8 cellular contexts compared by ENCODE assay signal in genomic region chr20:35739294-35740163, GRCh38. TPM values are rescaled to one million over a fixed set of nuclear protein-coding genes. Genes with fewer than 3 reads are reported as not detected.
DNase-seq lines count a peak whose midpoint lies in the region; ATAC-seq, FAIRE-seq and TF ChIP-seq lines count a peak whose summit lies in the region.

No MANE protein-coding gene starts in this region.

- H3K4me2 ChIP-seq in A549 (peak overlapping the region; percentile 95), skeletal muscle satellite cell (ENCODE audit: low read length) (peak overlapping the region; percentile 96)

- no peak; the same call in 2 of the 3 replicates for TF ChIP-seq CTCF in A549 (IDR thresholded peaks at IDR 0.05)
- TF ChIP-seq CTCF in GM13977 (IDR thresholded peaks at IDR 0.05; ENCODE audit: extremely low read depth, insufficient read depth, missing control alignments), result peak; percentile 33

- peaks cover 48% of the 10 kb centered on the region for H3K36me3 Mint-ChIP-seq in T-helper 1 cell treated with Interleukin-12 subunit alpha and Interleukin-12 subunit beta and Interleukin-4 antibody, amounts not matched to agents 30 μg/mL and 1 μg/mL, for 36 hours (ENCODE audit: low read depth)

- H3K9me3 Mint-ChIP-seq in T-helper 1 cell treated with Interleukin-12 subunit alpha and Interleukin-12 subunit beta and Interleukin-4 antibody, amounts not matched to agents 30 μg/mL and 1 μg/mL, for 36 hours, result no peaks in the 10 kb centered on the region

- H3K4me1 ChIP-seq in A549, result peaks cover 65% of the 10 kb centered on the region
- H3K4me1 ChIP-seq in skeletal muscle satellite cell (ENCODE audit: control insufficient read depth, insufficient read depth, low read length), result peaks cover 33% of the 10 kb centered on the region

- H3K27ac ChIP-seq in A549, result peak overlapping the region in 1 of 2 experiments; percentile 98; a peak in 1 of 6 replicates

- H3K4me1 Mint-ChIP-seq in T-helper 1 cell treated with Interleukin-12 subunit alpha and Interleukin-12 subunit beta and Interleukin-4 antibody, amounts not matched to agents 30 μg/mL and 1 μg/mL, for 36 hours (ENCODE audit: low read depth), result peaks cover 43% of the 10 kb centered on the region

- peak overlapping the region; percentile 98 for H3K4me3 Mint-ChIP-seq in T-helper 1 cell treated with Interleukin-12 subunit alpha and Interleukin-12 subunit beta and Interleukin-4 antibody, amounts not matched to agents 30 μg/mL and 1 μg/mL, for 36 hours

- no peak for TF ChIP-seq RAD21 in A549 (conservative IDR thresholded peaks at IDR 0.05 in 1 of 2, IDR thresholded peaks at IDR 0.05 in 1 of 2)

- peak overlapping the region; percentile 100 for H3K9ac ChIP-seq in skeletal muscle satellite cell (ENCODE audit: low read depth, low read length)

- CTCF ChIA-PET in A549 (lab: Yijun Ruan, JAX), result interaction anchor here (0.9 to 2.1 kb wide), 7 partner anchors 12 to 434 kb away, joined by 3 to 14 read pairs (median 4); partner anchors contain the start of gene SCAND1

- TF ChIP-seq POLR2A in A549 (IDR thresholded peaks at IDR 0.05; ENCODE audit: low read length), result no peak
- TF ChIP-seq POLR2A in GM18505 (IDR thresholded peaks at IDR 0.05; ENCODE audit: borderline replicate concordance, extremely low read depth, insufficient read depth, insufficient read length), result no peak

- FAIRE-seq in A549 (lab: Jason Lieb, UNC), result no peak

- peak overlapping the region; percentile 87 for H3K4me3 ChIP-seq in A549
- H3K4me3 ChIP-seq in skeletal muscle satellite cell (ENCODE audit: low read length), result peak overlapping the region; percentile 95

- no peaks in the 10 kb centered on the region for H3K27me3 Mint-ChIP-seq in T-helper 1 cell treated with Interleukin-12 subunit alpha and Interleukin-12 subunit beta and Interleukin-4 antibody, amounts not matched to agents 30 μg/mL and 1 μg/mL, for 36 hours (ENCODE audit: low read depth)

- H3K36me3 ChIP-seq in skeletal muscle satellite cell (ENCODE audit: insufficient read depth, low read length), result peaks cover 58% of the 10 kb centered on the region

- peak overlapping the region; percentile 100 for H3K27ac Mint-ChIP-seq in T-helper 1 cell treated with Interleukin-12 subunit alpha and Interleukin-12 subunit beta and Interleukin-4 antibody, amounts not matched to agents 30 μg/mL and 1 μg/mL, for 36 hours

- DNase-seq in A549 (ENCODE audit: low read depth in 1 of 2, low spot score in 1 of 2) (peak in 1 of 2 experiments; percentile 41), GM13977 (ENCODE audit: low spot score) (no peak), fibroblast of peridontal ligament (ENCODE audit: extremely low read depth) (peak; percentile 63), NCI-H1436 treated with DMSO at 0.1 percent for 48 hours (lab: John Stamatoyannopoulos, UW) (no peak)
- DNase-seq in stimulated activated CD8-positive, alpha-beta memory T cell treated with anti-CD3 and anti-CD28 coated beads, Interleukin-4, amount 100 ng/mL, for 48 hours, result no peak

- in situ Hi-C loops in GM13977 (cut with MboI; ENCODE audit: low pct_unique_long_range_greater_than_20kb, low sequenced_read_pairs, unreplicated experiment), result no loop called here

- POLR2A ChIA-PET in A549 (lab: Yijun Ruan, JAX), result interaction anchor here (1.0 to 1.3 kb wide), 2 partner anchors 32 to 145 kb away, joined by 3 to 6 read pairs; partner anchors contain the start of gene PHF20

- no peak for TF ChIP-seq EP300 in A549 (IDR thresholded peaks at IDR 0.05)

- ATAC-seq in A549 (no peak), GM18505 (IDR thresholded peaks at IDR 0.05; ENCODE audit: unreplicated experiment) (no peak)

- H3K27me3 ChIP-seq in skeletal muscle satellite cell (ENCODE audit: control insufficient read depth, insufficient read depth, low read length), result no peaks in the 10 kb centered on the region

- 46% methylated on average over 7 of the region's 7 CpGs for WGBS in A549 (ENCODE audit: missing lambda C conversion rate)

- no peaks in the 10 kb centered on the region for H3K9me3 ChIP-seq in A549
- H3K9me3 ChIP-seq in skeletal muscle satellite cell (replicated peaks; ENCODE audit: low read length), result no peaks in the 10 kb centered on the region

TF ChIP-seq in A549, 52 proteins besides CTCF, POLR2A, EP300 and RAD21:
- TF ChIP-seq SMC3 (IDR thresholded peaks at IDR 0.05) (no peak), HOXA7 (CRISPR knock-in tag; IDR thresholded peaks at IDR 0.05) (no peak; the same call in 1 of the 2 replicates), FOSL2 (IDR thresholded peaks at IDR 0.05) (no peak), FOSL2 (CRISPR knock-in tag; IDR thresholded peaks at IDR 0.05) (0 out of 2 replicates have a peak, but pooled peaks have one; percentile 8), TFCP2L1 (CRISPR knock-in tag; IDR thresholded peaks at IDR 0.05) (peak; percentile 18; the same call in 1 of the 2 replicates), HMGXB4 (CRISPR knock-in tag; IDR thresholded peaks at IDR 0.05; ENCODE audit: borderline replicate concordance) (0 out of 2 replicates have a peak, but pooled peaks have one; percentile 7), RCOR1 (IDR thresholded peaks at IDR 0.05; ENCODE audit: low read depth, low read length) (no peak), FOSB (CRISPR knock-in tag; IDR thresholded peaks at IDR 0.05) (0 out of 2 replicates have a peak, but pooled peaks have one; percentile 82)
TF ChIP-seq in A549: peak in this region for 4.

RNA-seq across cellular contexts. Expression of gene RBM39, which starts 2.5 kb away (rescaled TPM):
- polyA plus RNA-seq in A549 (2011; rRNA removed) (127 and 264 TPM in 2 replicates), A549 (2017; fragmentation: RNase III; extraction: RNeasy Plus Mini Kit Qiagen cat#74134 plus additional on column Dnase treatment) (199 to 212 TPM (median 201 TPM) in 3 replicates)
- polyA plus RNA-seq in A549 (2012; cell fraction: cytosol; rRNA removed), result 38.9 and 39.1 TPM in 2 replicates
- polyA plus RNA-seq in A549 (2012; cell fraction: nucleus; rRNA removed), result 84.4 and 148 TPM in 2 replicates
- polyA minus RNA-seq in A549 (2011; rRNA and poly(A)+ RNA removed), result 104 and 116 TPM in 2 replicates
- 181 and 214 TPM in 2 replicates for total RNA-seq in skeletal muscle satellite cell (2012; rRNA removed)

RNA-seq across cellular contexts. Expression of gene PHF20, which starts 32.3 kb away (rescaled TPM):
- 27.9 and 32.8 TPM in 2 replicates for polyA plus RNA-seq in A549 (2011; rRNA removed)
- polyA plus RNA-seq in A549 (2012; cell fraction: cytosol; rRNA removed), result 18.6 and 19.1 TPM in 2 replicates
- polyA plus RNA-seq in A549 (2012; cell fraction: nucleus; rRNA removed), result 19.9 and 33.1 TPM in 2 replicates
- polyA plus RNA-seq in A549 (2017; fragmentation: RNase III; extraction: RNeasy Plus Mini Kit Qiagen cat#74134 plus additional on column Dnase treatment), result 23.8 to 24.9 TPM (median 24.0 TPM) in 3 replicates
- polyA minus RNA-seq in A549 (2011; rRNA and poly(A)+ RNA removed), result 30.8 and 40.1 TPM in 2 replicates
- 22.3 and 28.9 TPM in 2 replicates for total RNA-seq in skeletal muscle satellite cell (2012; rRNA removed)

RNA-seq across cellular contexts. Expression of gene ROMO1, which starts 40.3 kb away (rescaled TPM):
- polyA plus RNA-seq in A549 (2011; rRNA removed), result 201 and 204 TPM in 2 replicates
- polyA plus RNA-seq in A549 (2012; cell fraction: cytosol; rRNA removed), result 974 and 1,231 TPM in 2 replicates
- polyA plus RNA-seq in A549 (2012; cell fraction: nucleus; rRNA removed), result 655 and 1,009 TPM in 2 replicates
- polyA plus RNA-seq in A549 (2017; fragmentation: RNase III; extraction: RNeasy Plus Mini Kit Qiagen cat#74134 plus additional on column Dnase treatment), result 365 to 430 TPM (median 425 TPM) in 3 replicates
- 20.8 and 23.3 TPM in 2 replicates for polyA minus RNA-seq in A549 (2011; rRNA and poly(A)+ RNA removed)
- total RNA-seq in skeletal muscle satellite cell (2012; rRNA removed), result 171 and 228 TPM in 2 replicates

RNA-seq across cellular contexts. Expression of gene NFS1, which starts 40.4 kb away (rescaled TPM):
- polyA plus RNA-seq in A549 (2011; rRNA removed) (50.5 and 72.0 TPM in 2 replicates), A549 (2017; fragmentation: RNase III; extraction: RNeasy Plus Mini Kit Qiagen cat#74134 plus additional on column Dnase treatment) (39.2 to 44.0 TPM (median 39.5 TPM) in 3 replicates)
- 69.8 and 103 TPM in 2 replicates for polyA plus RNA-seq in A549 (2012; cell fraction: cytosol; rRNA removed)
- 47.8 and 55.9 TPM in 2 replicates for polyA plus RNA-seq in A549 (2012; cell fraction: nucleus; rRNA removed)
- polyA minus RNA-seq in A549 (2011; rRNA and poly(A)+ RNA removed), result 29.8 and 35.3 TPM in 2 replicates
- total RNA-seq in skeletal muscle satellite cell (2012; rRNA removed), result 20.5 and 32.2 TPM in 2 replicates
